In the genomic region with DNA sequence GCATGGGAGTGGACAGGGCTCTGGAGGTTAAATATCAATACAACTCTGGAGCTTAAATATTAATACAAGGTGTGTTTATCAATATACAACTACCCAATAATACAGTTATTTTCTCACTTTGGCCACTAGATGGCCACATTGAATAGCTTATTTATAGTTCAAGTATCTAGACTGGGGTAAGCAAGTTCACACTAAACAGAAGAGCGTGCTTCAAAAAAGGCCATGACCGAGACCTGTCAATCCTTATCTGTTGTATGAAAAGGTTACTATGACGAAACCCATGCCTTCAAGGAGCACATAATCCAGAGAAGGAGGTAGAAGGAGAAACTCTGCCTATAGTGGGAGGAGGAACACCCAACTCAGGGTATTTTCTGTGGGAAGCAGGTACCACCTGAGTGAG, we compare ENCODE assay signal across 1 cellular context.
A peak's percentile ranks its signal among the peaks of the same experiment; 100 is the strongest.
TF ChIP-seq lines count a peak whose summit lies in the region.

No MANE protein-coding gene starts in this region.

TF ChIP-seq in A549, 52 proteins besides CTCF, POLR2A, EP300 and RAD21:
- no peak for TF ChIP-seq EHMT2 (IDR thresholded peaks at IDR 0.05; ENCODE audit: low read depth)
- TF ChIP-seq CEBPB (IDR thresholded peaks at IDR 0.05), result peak in 1 of 2 experiments; percentile 80; a peak in 2 of 4 replicates
- TF ChIP-seq, protein P1, sequence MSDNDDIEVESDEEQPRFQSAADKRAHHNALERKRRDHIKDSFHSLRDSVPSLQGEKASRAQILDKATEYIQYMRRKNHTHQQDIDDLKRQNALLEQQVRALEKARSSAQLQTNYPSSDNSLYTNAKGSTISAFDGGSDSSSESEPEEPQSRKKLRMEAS (IDR thresholded peaks at IDR 0.05), result peak; percentile 73; the same call in 1 of the 2 replicates
- TF ChIP-seq, protein P2, sequence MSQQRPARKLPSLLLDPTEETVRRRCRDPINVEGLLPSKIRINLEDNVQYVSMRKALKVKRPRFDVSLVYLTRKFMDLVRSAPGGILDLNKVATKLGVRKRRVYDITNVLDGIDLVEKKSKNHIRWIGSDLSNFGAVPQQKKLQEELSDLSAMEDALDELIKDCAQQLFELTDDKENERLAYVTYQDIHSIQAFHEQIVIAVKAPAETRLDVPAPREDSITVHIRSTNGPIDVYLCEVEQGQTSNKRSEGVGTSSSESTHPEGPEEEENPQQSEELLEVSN (IDR thresholded peaks at IDR 0.05; ENCODE audit: borderline replicate concordance, low read depth), result peak; percentile 25; the same call in 1 of the 2 replicates
- TF ChIP-seq SMC3 (IDR thresholded peaks at IDR 0.05), result peak; percentile 80
- no peak for TF ChIP-seq FOSL2 (IDR thresholded peaks at IDR 0.05)
- TF ChIP-seq FOSL2 (CRISPR knock-in tag; IDR thresholded peaks at IDR 0.05), result 0 out of 2 replicates have a peak, but pooled peaks have one; percentile 13
- TF ChIP-seq RARB (CRISPR knock-in tag; IDR thresholded peaks at IDR 0.05), result no peak
- TF ChIP-seq GATA3 (IDR thresholded peaks at IDR 0.05; ENCODE audit: borderline replicate concordance), result peak; percentile 58; the same call in 1 of the 2 replicates
